In genomic region chr9:16126042-16126441, GRCh38 we compare ENCODE assay signal across 24 cellular contexts.
DNase-seq lines count a peak whose midpoint lies in the region; ATAC-seq and TF ChIP-seq lines count a peak whose summit lies in the region.
"Had no signal": no experiment of that assay in that cellular context is flagged by ENCODE, and none has a peak within 500 bp of the region (broad histone marks: within the 10 kb centered on the region; RNA-seq: fewer than 3 reads in every experiment).

No MANE protein-coding gene starts in this region.

- peaks cover 18% of the 10 kb centered on the region; the same call in 1 of the 2 replicates for H3K4me1 ChIP-seq in GM23248 (ENCODE audit: insufficient read depth)
- H3K4me1 ChIP-seq: ascending aorta, left lung, Peyer's patch had no signal

- H3K79me2 ChIP-seq in GM23248 (ENCODE audit: insufficient read depth) = no peaks in the 10 kb centered on the region

- ATAC-seq in omental fat pad (ENCODE audit: low FRiP score) = no peak
- no peak for ATAC-seq in HG02938 (IDR thresholded peaks at IDR 0.05; ENCODE audit: unreplicated experiment)
- ATAC-seq: left lung had no signal

- in situ Hi-C loops in GM23248 (cut with MboI) = no loop called here
- in situ Hi-C loops in brain microvascular endothelial cell (cut with HindIII; ENCODE audit: low pct_ligation_motif_present, low sequenced_read_pairs) = no loop called here

- no peaks in the 10 kb centered on the region for H3K9me3 Mint-ChIP-seq in osteocyte (ENCODE audit: unreplicated experiment)

- H3K4me3 ChIP-seq in GM23248 (no peak overlapping the region), brain microvascular endothelial cell (ENCODE audit: low read depth, low read length) (no peak overlapping the region)
- H3K4me3 ChIP-seq: ascending aorta, left lung, Peyer's patch, SJCRH30, thyroid gland had no signal

- no peaks in the 10 kb centered on the region for H4K20me1 ChIP-seq in GM23248 (ENCODE audit: insufficient read depth)

- no peaks in the 10 kb centered on the region for H3K36me3 Mint-ChIP-seq in osteocyte (ENCODE audit: unreplicated experiment)

- H3K9me2 ChIP-seq in GM23248 (ENCODE audit: insufficient read depth) = no peaks in the 10 kb centered on the region

- no peaks in the 10 kb centered on the region for H3K27me3 ChIP-seq in GM23248 (replicated peaks; ENCODE audit: insufficient read depth)
- no peaks in the 10 kb centered on the region for H3K27me3 ChIP-seq in brain microvascular endothelial cell (replicated peaks)
- H3K27me3 ChIP-seq: ascending aorta, left lung, neutrophil, Peyer's patch, SJCRH30, thyroid gland had no signal

- no peaks in the 10 kb centered on the region for H3K9me3 ChIP-seq in GM23248 (ENCODE audit: low read depth)
- H3K9me3 ChIP-seq: ascending aorta, left lung, neutrophil, Peyer's patch, SJCRH30, thyroid gland had no signal

- H3K4me3 Mint-ChIP-seq in osteocyte (ENCODE audit: unreplicated experiment) = no peak overlapping the region
- H3K4me3 Mint-ChIP-seq: activated naive CD4-positive, alpha-beta T cell treated with anti-CD3 and anti-CD28 coated beads for 36 hours; central memory CD8-positive, alpha-beta T cell had no signal

- no peaks in the 10 kb centered on the region for H3K36me3 ChIP-seq in GM23248 (ENCODE audit: low read depth)
- H3K36me3 ChIP-seq in brain microvascular endothelial cell (replicated peaks) = no peaks in the 10 kb centered on the region
- H3K36me3 ChIP-seq: ascending aorta, left lung, neutrophil, Peyer's patch, SJCRH30, thyroid gland had no signal

- peaks cover 36% of the 10 kb centered on the region for H3K4me1 Mint-ChIP-seq in osteocyte (ENCODE audit: unreplicated experiment)
- H3K4me1 Mint-ChIP-seq: central memory CD8-positive, alpha-beta T cell had no signal

- no peak overlapping the region; the same call in 1 of the 2 replicates for H2AFZ ChIP-seq in GM23248

- H3F3A ChIP-seq in GM23248 (ENCODE audit: insufficient read depth) = peaks cover 19% of the 10 kb centered on the region; the same call in 1 of the 2 replicates

- no peak overlapping the region for H3K4me2 ChIP-seq in GM23248 (ENCODE audit: unreplicated experiment)

- DNase-seq in GM23248 (peak; percentile 70), RPMI7951 (ENCODE audit: low read depth) (peak; percentile 73), brain microvascular endothelial cell (peak; percentile 55), osteocyte (ENCODE audit: extremely low spot score, unreplicated experiment) (no peak), omental fat pad (ENCODE audit: low spot score) (no peak), NCI-H82 treated with DMSO at 0.1 percent for 48 hours (lab: John Stamatoyannopoulos, UW; ENCODE audit: unreplicated experiment) (no peak), HuH-7.5 (ENCODE audit: low spot score) (no peak)
- DNase-seq: activated CD8-positive, alpha-beta memory T cell treated with anti-CD3 and anti-CD28 coated beads for 24 hours; activated naive CD4-positive, alpha-beta T cell treated with anti-CD3 and anti-CD28 coated beads for 36 hours; left lung; mesendoderm; NCI-H1105 treated with DMSO at 0.1 percent for 48 hours; NCI-H2029 treated with DMSO at 0.1 percent for 48 hours; NCI-H2227 treated with DMSO at 0.1 percent for 48 hours; NCI-H526 treated with DMSO at 0.1 percent for 48 hours; Peyer's patch; SJCRH30; stimulated activated naive CD4-positive, alpha-beta T cell treated with Interleukin-2 at 50 U/mL for 16 hours; T-helper 1 cell; thyroid gland had no signal

- H3K27ac ChIP-seq in GM23248 (peak overlapping the region; percentile 39), brain microvascular endothelial cell (peak overlapping the region; percentile 77)
- H3K27ac ChIP-seq: ascending aorta, left lung, neutrophil, Peyer's patch, SJCRH30, thyroid gland had no signal

- no peaks in the 10 kb centered on the region for H3K27me3 Mint-ChIP-seq in osteocyte (ENCODE audit: unreplicated experiment)
- H3K27me3 Mint-ChIP-seq: central memory CD8-positive, alpha-beta T cell had no signal

- H3K9ac ChIP-seq in GM23248 = no peak overlapping the region

- peak overlapping the region; percentile 31 for H3K27ac Mint-ChIP-seq in osteocyte (ENCODE audit: unreplicated experiment)
- H3K27ac Mint-ChIP-seq: activated naive CD4-positive, alpha-beta T cell treated with anti-CD3 and anti-CD28 coated beads for 36 hours had no signal

- no peak for TF ChIP-seq CTCF in brain microvascular endothelial cell (IDR thresholded peaks at IDR 0.05; ENCODE audit: low read depth, low read length, missing control alignments)
- no peak for TF ChIP-seq CTCF in osteocyte (IDR thresholded peaks at IDR 0.05)
- TF ChIP-seq CTCF in omental fat pad (IDR thresholded peaks at IDR 0.05) = no peak

- 51 to 52% methylated on average over 2 of the region's 2 CpGs for WGBS in GM23248 (ENCODE audit: low coverage in 1 of 2, low lambda C conversion rate in 2 of 2, missing lambda C conversion rate in 2 of 2), 2 experiments

Comparison
In these comparisons a context has a peak if more than half of its experiments do, and no peak if none do; other contexts are left out.
1. DNase-seq: peak in GM23248 (single experiment), RPMI7951 (single experiment) and brain microvascular endothelial cell (single experiment); none in osteocyte (single experiment), omental fat pad (single experiment), NCI-H82 treated with DMSO at 0.1 percent for 48 hours (single experiment) and HuH-7.5 (single experiment).